In the genomic region with DNA sequence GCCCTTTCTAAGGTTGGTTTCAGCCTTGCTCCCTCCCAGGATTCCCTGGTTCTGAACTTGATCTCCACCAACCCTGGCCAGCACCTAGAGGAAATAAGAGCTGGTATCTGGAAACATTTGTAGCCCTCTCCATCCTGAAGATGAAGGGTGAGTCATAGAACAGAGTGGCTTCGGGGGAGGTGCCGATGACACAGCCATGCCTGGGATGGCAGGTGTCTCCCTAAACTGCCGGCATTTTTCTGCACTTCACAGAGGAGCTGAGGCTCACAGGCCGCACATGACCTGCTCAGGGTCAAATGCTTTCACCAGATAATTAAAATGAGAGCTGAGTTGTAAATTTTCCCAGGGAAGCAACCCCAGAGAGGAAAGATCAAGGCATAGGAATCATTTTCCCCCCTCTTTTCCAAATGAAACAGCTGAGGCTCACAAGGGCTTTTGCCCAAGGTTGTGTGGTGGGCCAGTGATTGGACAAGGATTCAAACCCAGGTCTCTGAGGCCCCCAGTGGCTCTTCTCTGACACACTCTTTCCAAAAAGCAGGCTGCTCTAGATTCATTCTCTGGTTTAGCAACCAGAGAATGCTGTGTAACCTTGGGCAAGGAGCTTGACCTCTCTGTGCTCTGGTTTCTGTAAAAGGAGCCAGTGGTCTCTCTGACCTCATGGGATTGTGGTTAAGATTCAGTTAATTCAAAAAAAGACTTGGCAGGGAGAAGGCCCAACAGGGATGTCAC, we compare ENCODE assay signal across 8 cellular contexts. TPM values are rescaled to one million over a fixed set of nuclear protein-coding genes. Genes with fewer than 3 reads are reported as not detected.
DNase-seq lines count a peak whose midpoint lies in the region; ATAC-seq and TF ChIP-seq lines count a peak whose summit lies in the region.

No MANE protein-coding gene starts in this region.

- no peaks in the 10 kb centered on the region for H3K9me3 ChIP-seq in HEK293 (ENCODE audit: control insufficient read depth, insufficient read depth, low read depth, low read length)
- no peaks in the 10 kb centered on the region for H3K9me3 ChIP-seq in prostate gland

- 81% methylated on average over 4 of the region's 4 CpGs for WGBS in prostate gland

- TF ChIP-seq POLR2A in prostate gland (IDR thresholded peaks at IDR 0.05), result no peak

- H3K27ac ChIP-seq in HEK293 (ENCODE audit: extremely low read depth, low read depth, low read length) (no peak overlapping the region; the same call in 1 of the 2 replicates), prostate gland (peak overlapping the region; percentile 76 to 77)

- DNase-seq in A172 (ENCODE audit: low spot score) (peak; percentile 81), T1000 (lab: John Stamatoyannopoulos, UW) (peak; percentile 16), fibroblast of pulmonary artery (ENCODE audit: low read depth) (peak; percentile 16), prostate gland (ENCODE audit: low spot score) (no peak), HT-29 (ENCODE audit: low spot score) (no peak), SIG-M5 (lab: John Stamatoyannopoulos, UW) (no peak)

- H3K27me3 ChIP-seq in prostate gland (replicated peaks; ENCODE audit: insufficient read depth), result no peaks in the 10 kb centered on the region

- CTCF ChIA-PET in HEK293 (lab: Yijun Ruan, JAX), result interaction anchor here (0.7 to 2.5 kb wide), 8 partner anchors 8 to 544 kb away, joined by 3 to 10 read pairs (median 4); no protein-coding TSS in a partner anchor

- peaks cover 11% of the 10 kb centered on the region for H3K4me1 ChIP-seq in HEK293 (ENCODE audit: control insufficient read depth, insufficient read depth, low read length)
- no peaks in the 10 kb centered on the region for H3K4me1 ChIP-seq in prostate gland (replicated peaks)

- no peak for ATAC-seq in HG03457 (IDR thresholded peaks at IDR 0.05; ENCODE audit: unreplicated experiment)

- intact Hi-C loops in prostate gland (cut with DNase I), result loop anchor here (2.0 kb wide), 1 partner anchor 76 kb away; a partner anchor contains a TSS

- no peak overlapping the region for H3K4me3 ChIP-seq in HEK293 (ENCODE audit: low read depth, low read length)
- H3K4me3 ChIP-seq in fibroblast of pulmonary artery (replicated peaks; ENCODE audit: low read depth, low read length), result peak overlapping the region; percentile 56
- H3K4me3 ChIP-seq in prostate gland, result peak overlapping the region in 1 of 2 donors; percentile 93

- POLR2A ChIA-PET in HEK293 (lab: Yijun Ruan, JAX), result interaction anchor here (0.8 to 1.6 kb wide), 5 partner anchors 9 to 73 kb away, joined by 3 to 4 read pairs (median 3); no protein-coding TSS in a partner anchor

- TF ChIP-seq CTCF in HEK293 (tag by site-specific recombination; IDR thresholded peaks at IDR 0.05), result no peak
- no peak for TF ChIP-seq CTCF in fibroblast of pulmonary artery (IDR thresholded peaks at IDR 0.05; ENCODE audit: low read length, missing control alignments)
- TF ChIP-seq CTCF in prostate gland (IDR thresholded peaks at IDR 0.05), result no peak

- peaks cover 0 to 18% of the 10 kb centered on the region in 2 experiments; a peak in 1 of 3 replicates for H3K36me3 ChIP-seq in HEK293 (ENCODE audit: control insufficient read depth in 2 of 2, insufficient read depth in 1 of 2, low read length in 2 of 2)
- no peaks in the 10 kb centered on the region for H3K36me3 ChIP-seq in prostate gland

TF ChIP-seq in HEK293, 187 proteins besides CTCF, POLR2A, EP300 and RAD21 (continues in another document):
- TF ChIP-seq ZNF239 (tag by site-specific recombination; IDR thresholded peaks at IDR 0.05) (no peak), ZNF600 (tag by site-specific recombination; IDR thresholded peaks at IDR 0.05) (peak; percentile 76), WT1 (tag by site-specific recombination; IDR thresholded peaks at IDR 0.05) (peak; percentile 28; the same call in 1 of the 2 replicates), ZNF341 (tag by site-specific recombination; IDR thresholded peaks at IDR 0.05; ENCODE audit: low read depth) (peak; percentile 33; the same call in 1 of the 2 replicates), ZNF629 (tag by site-specific recombination; IDR thresholded peaks at IDR 0.05) (peak; percentile 41; the same call in 1 of the 2 replicates), ZNF324 (tag by site-specific recombination; IDR thresholded peaks at IDR 0.05) (no peak), ZSCAN23 (tag by site-specific recombination; IDR thresholded peaks at IDR 0.05) (no peak), ZNF10 (tag by site-specific recombination; IDR thresholded peaks at IDR 0.05) (0 out of 2 replicates have a peak, but pooled peaks have one; percentile 36), ZNF76 (tag by site-specific recombination; IDR thresholded peaks at IDR 0.05; ENCODE audit: borderline replicate concordance, low read depth) (0 out of 2 replicates have a peak, but pooled peaks have one; percentile 13), SP7 (tag by site-specific recombination; IDR thresholded peaks at IDR 0.05) (peak; percentile 65), SP2 (tag by site-specific recombination; IDR thresholded peaks at IDR 0.05) (peak; percentile 46), ZBTB48 (tag by site-specific recombination; IDR thresholded peaks at IDR 0.05) (no peak), ZNF768 (tag by site-specific recombination; IDR thresholded peaks at IDR 0.05) (peak; percentile 98), GLIS1 (tag by site-specific recombination; IDR thresholded peaks at IDR 0.05) (peak; percentile 65), ZNF223 (tag by site-specific recombination; IDR thresholded peaks at IDR 0.05) (no peak), ZNF335 (tag by site-specific recombination; conservative IDR thresholded peaks at IDR 0.05) (peak; percentile 84), ZNF560 (tag by site-specific recombination; IDR thresholded peaks at IDR 0.05; ENCODE audit: borderline replicate concordance) (no peak), ZNF394 (tag by site-specific recombination; IDR thresholded peaks at IDR 0.05; ENCODE audit: borderline replicate concordance) (no peak)
- TF ChIP-seq, protein P1, sequence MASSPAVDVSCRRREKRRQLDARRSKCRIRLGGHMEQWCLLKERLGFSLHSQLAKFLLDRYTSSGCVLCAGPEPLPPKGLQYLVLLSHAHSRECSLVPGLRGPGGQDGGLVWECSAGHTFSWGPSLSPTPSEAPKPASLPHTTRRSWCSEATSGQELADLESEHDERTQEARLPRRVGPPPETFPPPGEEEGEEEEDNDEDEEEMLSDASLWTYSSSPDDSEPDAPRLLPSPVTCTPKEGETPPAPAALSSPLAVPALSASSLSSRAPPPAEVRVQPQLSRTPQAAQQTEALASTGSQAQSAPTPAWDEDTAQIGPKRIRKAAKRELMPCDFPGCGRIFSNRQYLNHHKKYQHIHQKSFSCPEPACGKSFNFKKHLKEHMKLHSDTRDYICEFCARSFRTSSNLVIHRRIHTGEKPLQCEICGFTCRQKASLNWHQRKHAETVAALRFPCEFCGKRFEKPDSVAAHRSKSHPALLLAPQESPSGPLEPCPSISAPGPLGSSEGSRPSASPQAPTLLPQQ (tag by site-specific recombination; IDR thresholded peaks at IDR 0.05), result no peak
- TF ChIP-seq, protein P2, sequence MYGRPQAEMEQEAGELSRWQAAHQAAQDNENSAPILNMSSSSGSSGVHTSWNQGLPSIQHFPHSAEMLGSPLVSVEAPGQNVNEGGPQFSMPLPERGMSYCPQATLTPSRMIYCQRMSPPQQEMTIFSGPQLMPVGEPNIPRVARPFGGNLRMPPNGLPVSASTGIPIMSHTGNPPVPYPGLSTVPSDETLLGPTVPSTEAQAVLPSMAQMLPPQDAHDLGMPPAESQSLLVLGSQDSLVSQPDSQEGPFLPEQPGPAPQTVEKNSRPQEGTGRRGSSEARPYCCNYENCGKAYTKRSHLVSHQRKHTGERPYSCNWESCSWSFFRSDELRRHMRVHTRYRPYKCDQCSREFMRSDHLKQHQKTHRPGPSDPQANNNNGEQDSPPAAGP (tag by site-specific recombination; IDR thresholded peaks at IDR 0.05), result peak; percentile 39; the same call in 1 of the 2 replicates
- TF ChIP-seq, protein P3, sequence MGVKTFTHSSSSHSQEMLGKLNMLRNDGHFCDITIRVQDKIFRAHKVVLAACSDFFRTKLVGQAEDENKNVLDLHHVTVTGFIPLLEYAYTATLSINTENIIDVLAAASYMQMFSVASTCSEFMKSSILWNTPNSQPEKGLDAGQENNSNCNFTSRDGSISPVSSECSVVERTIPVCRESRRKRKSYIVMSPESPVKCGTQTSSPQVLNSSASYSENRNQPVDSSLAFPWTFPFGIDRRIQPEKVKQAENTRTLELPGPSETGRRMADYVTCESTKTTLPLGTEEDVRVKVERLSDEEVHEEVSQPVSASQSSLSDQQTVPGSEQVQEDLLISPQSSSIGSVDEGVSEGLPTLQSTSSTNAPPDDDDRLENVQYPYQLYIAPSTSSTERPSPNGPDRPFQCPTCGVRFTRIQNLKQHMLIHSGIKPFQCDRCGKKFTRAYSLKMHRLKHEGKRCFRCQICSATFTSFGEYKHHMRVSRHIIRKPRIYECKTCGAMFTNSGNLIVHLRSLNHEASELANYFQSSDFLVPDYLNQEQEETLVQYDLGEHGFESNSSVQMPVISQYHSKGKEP (tag by site-specific recombination; IDR thresholded peaks at IDR 0.05), result no peak
- TF ChIP-seq, protein P4, sequence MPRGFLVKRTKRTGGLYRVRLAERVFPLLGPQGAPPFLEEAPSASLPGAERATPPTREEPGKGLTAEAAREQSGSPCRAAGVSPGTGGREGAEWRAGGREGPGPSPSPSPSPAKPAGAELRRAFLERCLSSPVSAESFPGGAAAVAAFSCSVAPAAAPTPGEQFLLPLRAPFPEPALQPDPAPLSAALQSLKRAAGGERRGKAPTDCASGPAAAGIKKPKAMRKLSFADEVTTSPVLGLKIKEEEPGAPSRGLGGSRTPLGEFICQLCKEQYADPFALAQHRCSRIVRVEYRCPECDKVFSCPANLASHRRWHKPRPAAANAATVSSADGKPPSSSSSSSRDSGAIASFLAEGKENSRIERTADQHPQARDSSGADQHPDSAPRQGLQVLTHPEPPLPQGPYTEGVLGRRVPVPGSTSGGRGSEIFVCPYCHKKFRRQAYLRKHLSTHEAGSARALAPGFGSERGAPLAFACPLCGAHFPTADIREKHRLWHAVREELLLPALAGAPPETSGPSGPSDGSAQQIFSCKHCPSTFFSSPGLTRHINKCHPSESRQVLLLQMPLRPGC (tag by site-specific recombination; IDR thresholded peaks at IDR 0.05), result peak; percentile 68

RNA-seq across cellular contexts. Expression of a gene that starts 1.2 kb away (rescaled TPM):
- 4.0 and 5.0 TPM in 2 replicates for total RNA-seq in A172 (2014; rRNA removed; shearing (Covaris generic))
- 10 to 100 TPM; 11.5 to 18.6 TPM for total RNA-seq in prostate gland
- total RNA-seq in HT-29 (2014; rRNA removed; shearing (Covaris generic)), result 2.4 and 3.2 TPM in 2 replicates

RNA-seq across cellular contexts. Expression of a gene that starts 29.2 kb away (rescaled TPM):
- 77.1 and 79.5 TPM in 2 replicates for total RNA-seq in A172 (2014; rRNA removed; shearing (Covaris generic))
- total RNA-seq in prostate gland, result 10 to 100 TPM; 36.1 to 43.3 TPM
- 91.3 and 110 TPM in 2 replicates for total RNA-seq in HT-29 (2014; rRNA removed; shearing (Covaris generic))

RNA-seq across cellular contexts. Expression of a gene that starts 29.3 kb away (rescaled TPM):
- total RNA-seq in A172 (2014; rRNA removed; shearing (Covaris generic)), result 47.7 and 48.9 TPM in 2 replicates
- total RNA-seq in prostate gland, result 10 to 100 TPM; 41.8 to 99.6 TPM
- 35.7 and 37.7 TPM in 2 replicates for total RNA-seq in HT-29 (2014; rRNA removed; shearing (Covaris generic))

Comparison
In these comparisons a context has a peak if more than half of its experiments do, and no peak if none do; other contexts are left out.
1. DNase-seq: peak in A172 (single experiment), T1000 (single experiment) and fibroblast of pulmonary artery (single experiment); none in prostate gland (single experiment), HT-29 (single experiment) and SIG-M5 (single experiment).